Comparison of ENCODE assay signal across 2 cellular contexts in the genomic region with DNA sequence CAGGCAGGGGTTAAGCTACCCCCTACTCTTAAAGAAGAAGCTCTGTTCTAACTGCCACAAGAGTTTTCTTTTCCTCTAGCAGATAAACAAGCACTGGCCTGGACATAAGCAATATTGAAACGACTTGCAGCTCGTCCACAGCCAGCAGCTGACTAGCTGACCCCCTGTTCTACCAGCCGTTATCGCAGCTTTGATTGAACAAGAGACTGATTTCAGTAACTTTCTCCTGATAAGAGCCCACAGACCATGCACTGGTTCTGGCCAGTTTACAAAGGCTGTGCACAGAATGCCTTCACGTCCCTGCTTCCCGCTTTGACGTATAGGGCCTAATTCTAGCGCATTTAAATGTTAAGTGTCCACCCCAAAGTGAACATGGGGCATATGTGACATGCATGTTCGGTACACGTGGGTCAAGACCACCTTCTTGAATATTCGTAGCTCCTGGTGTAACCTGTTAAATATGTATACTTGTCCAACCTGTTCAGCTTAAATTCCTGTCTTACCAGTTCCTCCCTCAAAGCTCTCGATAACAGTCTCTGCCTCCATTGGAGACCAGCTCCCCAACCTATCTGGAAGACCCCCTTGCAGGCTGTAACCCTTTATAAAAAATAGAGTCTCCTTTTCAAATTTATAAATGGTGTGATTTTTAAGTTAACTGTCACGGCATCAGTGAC.
TF ChIP-seq lines count a peak whose summit lies in the region.

No MANE protein-coding gene starts in this region.

TF ChIP-seq in liver, 16 proteins besides CTCF, POLR2A, EP300 and RAD21 (continued from another document):
- TF ChIP-seq, protein P1, sequence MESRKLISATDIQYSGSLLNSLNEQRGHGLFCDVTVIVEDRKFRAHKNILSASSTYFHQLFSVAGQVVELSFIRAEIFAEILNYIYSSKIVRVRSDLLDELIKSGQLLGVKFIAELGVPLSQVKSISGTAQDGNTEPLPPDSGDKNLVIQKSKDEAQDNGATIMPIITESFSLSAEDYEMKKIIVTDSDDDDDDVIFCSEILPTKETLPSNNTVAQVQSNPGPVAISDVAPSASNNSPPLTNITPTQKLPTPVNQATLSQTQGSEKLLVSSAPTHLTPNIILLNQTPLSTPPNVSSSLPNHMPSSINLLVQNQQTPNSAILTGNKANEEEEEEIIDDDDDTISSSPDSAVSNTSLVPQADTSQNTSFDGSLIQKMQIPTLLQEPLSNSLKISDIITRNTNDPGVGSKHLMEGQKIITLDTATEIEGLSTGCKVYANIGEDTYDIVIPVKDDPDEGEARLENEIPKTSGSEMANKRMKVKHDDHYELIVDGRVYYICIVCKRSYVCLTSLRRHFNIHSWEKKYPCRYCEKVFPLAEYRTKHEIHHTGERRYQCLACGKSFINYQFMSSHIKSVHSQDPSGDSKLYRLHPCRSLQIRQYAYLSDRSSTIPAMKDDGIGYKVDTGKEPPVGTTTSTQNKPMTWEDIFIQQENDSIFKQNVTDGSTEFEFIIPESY (IDR thresholded peaks at IDR 0.05): no peak
- TF ChIP-seq RXRA (IDR thresholded peaks at IDR 0.05): no peak
- no peak for TF ChIP-seq HNF4G (IDR thresholded peaks at IDR 0.05)
- peak; percentile 29 for TF ChIP-seq SP1 (IDR thresholded peaks at IDR 0.05)
- no peak for TF ChIP-seq JUND (IDR thresholded peaks at IDR 0.05)
- TF ChIP-seq HNF4A (conservative IDR thresholded peaks at IDR 0.05): peak; percentile 13 to 23
- no peak for TF ChIP-seq FOXA1 (IDR thresholded peaks at IDR 0.05)
- TF ChIP-seq, protein P2, sequence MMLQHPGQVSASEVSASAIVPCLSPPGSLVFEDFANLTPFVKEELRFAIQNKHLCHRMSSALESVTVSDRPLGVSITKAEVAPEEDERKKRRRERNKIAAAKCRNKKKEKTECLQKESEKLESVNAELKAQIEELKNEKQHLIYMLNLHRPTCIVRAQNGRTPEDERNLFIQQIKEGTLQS (IDR thresholded peaks at IDR 0.05): no peak

TF ChIP-seq in HepG2, 621 proteins besides CTCF, POLR2A, EP300 and RAD21 (continued from another document):
- TF ChIP-seq, protein P3, sequence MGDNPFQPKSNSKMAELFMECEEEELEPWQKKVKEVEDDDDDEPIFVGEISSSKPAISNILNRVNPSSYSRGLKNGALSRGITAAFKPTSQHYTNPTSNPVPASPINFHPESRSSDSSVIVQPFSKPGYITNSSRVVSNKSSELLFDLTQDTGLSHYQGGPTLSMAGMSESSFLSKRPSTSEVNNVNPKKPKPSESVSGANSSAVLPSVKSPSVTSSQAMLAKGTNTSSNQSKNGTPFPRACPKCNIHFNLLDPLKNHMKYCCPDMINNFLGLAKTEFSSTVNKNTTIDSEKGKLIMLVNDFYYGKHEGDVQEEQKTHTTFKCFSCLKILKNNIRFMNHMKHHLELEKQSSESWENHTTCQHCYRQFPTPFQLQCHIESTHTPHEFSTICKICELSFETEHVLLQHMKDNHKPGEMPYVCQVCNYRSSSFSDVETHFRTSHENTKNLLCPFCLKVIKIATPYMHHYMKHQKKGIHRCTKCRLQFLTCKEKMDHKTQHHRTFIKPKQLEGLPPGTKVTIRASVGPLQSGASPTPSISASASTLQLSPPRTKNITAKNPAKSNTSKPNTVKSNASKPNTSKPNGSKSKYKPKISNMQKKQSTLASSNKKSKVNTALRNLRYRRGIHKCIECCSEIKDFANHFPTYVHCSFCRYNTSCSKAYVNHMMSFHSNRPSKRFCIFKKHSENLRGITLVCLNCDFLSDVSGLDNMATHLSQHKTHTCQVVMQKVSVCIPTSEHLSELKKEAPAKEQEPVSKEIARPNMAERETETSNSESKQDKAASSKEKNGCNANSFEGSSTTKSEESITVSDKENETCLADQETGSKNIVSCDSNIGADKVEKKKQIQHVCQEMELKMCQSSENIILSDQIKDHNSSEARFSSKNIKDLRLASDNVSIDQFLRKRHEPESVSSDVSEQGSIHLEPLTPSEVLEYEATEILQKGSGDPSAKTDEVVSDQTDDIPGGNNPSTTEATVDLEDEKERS (CRISPR knock-in tag; IDR thresholded peaks at IDR 0.05): no peak
- TF ChIP-seq TBX2 (CRISPR knock-in tag; IDR thresholded peaks at IDR 0.05; ENCODE audit: borderline replicate concordance) (no peak), RORA (CRISPR knock-in tag; IDR thresholded peaks at IDR 0.05) (no peak), PCBP1 (IDR thresholded peaks at IDR 0.05; ENCODE audit: borderline replicate concordance, low read depth, low read length) (no peak), ZNF841 (CRISPR knock-in tag; IDR thresholded peaks at IDR 0.05; ENCODE audit: borderline replicate concordance) (no peak), MBNL3 (CRISPR knock-in tag; conservative IDR thresholded peaks at IDR 0.05) (no peak)
- TF ChIP-seq, protein P4, sequence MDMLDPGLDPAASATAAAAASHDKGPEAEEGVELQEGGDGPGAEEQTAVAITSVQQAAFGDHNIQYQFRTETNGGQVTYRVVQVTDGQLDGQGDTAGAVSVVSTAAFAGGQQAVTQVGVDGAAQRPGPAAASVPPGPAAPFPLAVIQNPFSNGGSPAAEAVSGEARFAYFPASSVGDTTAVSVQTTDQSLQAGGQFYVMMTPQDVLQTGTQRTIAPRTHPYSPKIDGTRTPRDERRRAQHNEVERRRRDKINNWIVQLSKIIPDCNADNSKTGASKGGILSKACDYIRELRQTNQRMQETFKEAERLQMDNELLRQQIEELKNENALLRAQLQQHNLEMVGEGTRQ (IDR thresholded peaks at IDR 0.05; ENCODE audit: low read depth, low read length): no peak
- TF ChIP-seq, protein P4 (CRISPR knock-in tag; IDR thresholded peaks at IDR 0.05; ENCODE audit: borderline replicate concordance): no peak
- TF ChIP-seq, protein P5, sequence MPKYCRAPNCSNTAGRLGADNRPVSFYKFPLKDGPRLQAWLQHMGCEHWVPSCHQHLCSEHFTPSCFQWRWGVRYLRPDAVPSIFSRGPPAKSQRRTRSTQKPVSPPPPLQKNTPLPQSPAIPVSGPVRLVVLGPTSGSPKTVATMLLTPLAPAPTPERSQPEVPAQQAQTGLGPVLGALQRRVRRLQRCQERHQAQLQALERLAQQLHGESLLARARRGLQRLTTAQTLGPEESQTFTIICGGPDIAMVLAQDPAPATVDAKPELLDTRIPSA (CRISPR knock-in tag; IDR thresholded peaks at IDR 0.05; ENCODE audit: borderline replicate concordance): no peak
- TF ChIP-seq, protein P6, sequence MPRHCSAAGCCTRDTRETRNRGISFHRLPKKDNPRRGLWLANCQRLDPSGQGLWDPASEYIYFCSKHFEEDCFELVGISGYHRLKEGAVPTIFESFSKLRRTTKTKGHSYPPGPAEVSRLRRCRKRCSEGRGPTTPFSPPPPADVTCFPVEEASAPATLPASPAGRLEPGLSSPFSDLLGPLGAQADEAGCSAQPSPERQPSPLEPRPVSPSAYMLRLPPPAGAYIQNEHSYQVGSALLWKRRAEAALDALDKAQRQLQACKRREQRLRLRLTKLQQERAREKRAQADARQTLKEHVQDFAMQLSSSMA (CRISPR knock-in tag; IDR thresholded peaks at IDR 0.05): no peak
- TF ChIP-seq, protein P7, sequence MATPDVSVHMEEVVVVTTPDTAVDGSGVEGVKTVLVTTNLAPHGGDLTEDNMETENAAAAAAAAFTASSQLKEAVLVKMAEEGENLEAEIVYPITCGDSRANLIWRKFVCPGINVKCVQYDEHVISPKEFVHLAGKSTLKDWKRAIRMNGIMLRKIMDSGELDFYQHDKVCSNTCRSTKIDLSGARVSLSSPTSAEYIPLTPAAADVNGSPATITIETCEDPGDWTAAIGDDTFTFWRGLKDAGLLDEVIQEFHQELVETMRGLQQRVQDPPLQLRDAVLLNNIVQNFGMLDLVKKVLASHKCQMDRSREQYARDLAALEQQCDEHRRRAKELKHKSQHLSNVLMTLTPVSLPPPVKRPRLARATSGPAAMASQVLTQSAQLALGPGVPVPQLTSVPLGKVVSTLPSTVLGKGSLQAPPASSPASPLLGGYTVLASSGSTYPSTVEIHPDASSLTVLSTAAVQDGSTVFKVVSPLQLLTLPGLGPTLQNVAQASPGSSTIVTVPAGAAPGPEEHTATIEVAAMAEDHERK (CRISPR knock-in tag; IDR thresholded peaks at IDR 0.05; ENCODE audit: low read depth): no peak
